1 cellular context compared by ENCODE assay signal in the genomic region with DNA sequence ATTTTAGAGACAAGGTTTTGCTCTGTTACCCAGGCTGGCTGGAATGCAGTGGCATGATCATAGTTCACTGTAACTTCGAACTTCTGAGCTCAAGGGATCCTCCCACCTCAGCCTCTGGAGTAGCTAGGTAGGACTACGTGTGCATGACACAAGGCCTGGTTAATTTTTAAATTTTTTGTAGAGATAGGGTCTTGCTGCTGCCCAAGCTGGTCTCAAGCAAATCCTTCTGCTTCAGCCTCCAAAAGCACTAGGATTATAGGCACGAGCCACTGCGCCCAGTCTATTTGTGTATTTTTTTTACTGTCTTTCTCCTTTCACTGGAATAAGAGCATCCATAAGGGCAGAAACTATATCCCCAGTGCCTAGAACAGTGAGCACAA.
TF ChIP-seq lines count a peak whose summit lies in the region.

No MANE protein-coding gene starts in this region.

TF ChIP-seq in HepG2, 621 proteins besides CTCF, POLR2A, EP300 and RAD21 (continued from another document and continues in another):
- TF ChIP-seq, protein P1, sequence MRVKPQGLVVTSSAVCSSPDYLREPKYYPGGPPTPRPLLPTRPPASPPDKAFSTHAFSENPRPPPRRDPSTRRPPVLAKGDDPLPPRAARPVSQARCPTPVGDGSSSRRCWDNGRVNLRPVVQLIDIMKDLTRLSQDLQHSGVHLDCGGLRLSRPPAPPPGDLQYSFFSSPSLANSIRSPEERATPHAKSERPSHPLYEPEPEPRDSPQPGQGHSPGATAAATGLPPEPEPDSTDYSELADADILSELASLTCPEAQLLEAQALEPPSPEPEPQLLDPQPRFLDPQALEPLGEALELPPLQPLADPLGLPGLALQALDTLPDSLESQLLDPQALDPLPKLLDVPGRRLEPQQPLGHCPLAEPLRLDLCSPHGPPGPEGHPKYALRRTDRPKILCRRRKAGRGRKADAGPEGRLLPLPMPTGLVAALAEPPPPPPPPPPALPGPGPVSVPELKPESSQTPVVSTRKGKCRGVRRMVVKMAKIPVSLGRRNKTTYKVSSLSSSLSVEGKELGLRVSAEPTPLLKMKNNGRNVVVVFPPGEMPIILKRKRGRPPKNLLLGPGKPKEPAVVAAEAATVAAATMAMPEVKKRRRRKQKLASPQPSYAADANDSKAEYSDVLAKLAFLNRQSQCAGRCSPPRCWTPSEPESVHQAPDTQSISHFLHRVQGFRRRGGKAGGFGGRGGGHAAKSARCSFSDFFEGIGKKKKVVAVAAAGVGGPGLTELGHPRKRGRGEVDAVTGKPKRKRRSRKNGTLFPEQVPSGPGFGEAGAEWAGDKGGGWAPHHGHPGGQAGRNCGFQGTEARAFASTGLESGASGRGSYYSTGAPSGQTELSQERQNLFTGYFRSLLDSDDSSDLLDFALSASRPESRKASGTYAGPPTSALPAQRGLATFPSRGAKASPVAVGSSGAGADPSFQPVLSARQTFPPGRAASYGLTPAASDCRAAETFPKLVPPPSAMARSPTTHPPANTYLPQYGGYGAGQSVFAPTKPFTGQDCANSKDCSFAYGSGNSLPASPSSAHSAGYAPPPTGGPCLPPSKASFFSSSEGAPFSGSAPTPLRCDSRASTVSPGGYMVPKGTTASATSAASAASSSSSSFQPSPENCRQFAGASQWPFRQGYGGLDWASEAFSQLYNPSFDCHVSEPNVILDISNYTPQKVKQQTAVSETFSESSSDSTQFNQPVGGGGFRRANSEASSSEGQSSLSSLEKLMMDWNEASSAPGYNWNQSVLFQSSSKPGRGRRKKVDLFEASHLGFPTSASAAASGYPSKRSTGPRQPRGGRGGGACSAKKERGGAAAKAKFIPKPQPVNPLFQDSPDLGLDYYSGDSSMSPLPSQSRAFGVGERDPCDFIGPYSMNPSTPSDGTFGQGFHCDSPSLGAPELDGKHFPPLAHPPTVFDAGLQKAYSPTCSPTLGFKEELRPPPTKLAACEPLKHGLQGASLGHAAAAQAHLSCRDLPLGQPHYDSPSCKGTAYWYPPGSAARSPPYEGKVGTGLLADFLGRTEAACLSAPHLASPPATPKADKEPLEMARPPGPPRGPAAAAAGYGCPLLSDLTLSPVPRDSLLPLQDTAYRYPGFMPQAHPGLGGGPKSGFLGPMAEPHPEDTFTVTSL (CRISPR knock-in tag; IDR thresholded peaks at IDR 0.05; ENCODE audit: borderline replicate concordance): peak; percentile 62; the same call in 1 of the 2 replicates
- peak; percentile 26; the same call in 1 of the 2 replicates for TF ChIP-seq NCOA2 (CRISPR knock-in tag; IDR thresholded peaks at IDR 0.05)
- no peak for TF ChIP-seq ZNF549 (CRISPR knock-in tag; IDR thresholded peaks at IDR 0.05)
- TF ChIP-seq GATAD2A (CRISPR knock-in tag; IDR thresholded peaks at IDR 0.05): peak; percentile 64
- TF ChIP-seq KLF15 (CRISPR knock-in tag; IDR thresholded peaks at IDR 0.05; ENCODE audit: borderline replicate concordance): no peak
- peak; percentile 55; the same call in 1 of the 2 replicates for TF ChIP-seq NFIC (IDR thresholded peaks at IDR 0.05; ENCODE audit: low read length)
- peak; percentile 69; the same call in 1 of the 2 replicates for TF ChIP-seq ZBTB21 (CRISPR knock-in tag; IDR thresholded peaks at IDR 0.05)
- TF ChIP-seq ZBTB8A (CRISPR knock-in tag; IDR thresholded peaks at IDR 0.05; ENCODE audit: borderline replicate concordance, low read depth): no peak
- TF ChIP-seq ZNF781 (CRISPR knock-in tag; IDR thresholded peaks at IDR 0.05; ENCODE audit: borderline replicate concordance, not compliant biosample characterization): peak; percentile 57
- no peak for TF ChIP-seq ZNF251 (CRISPR knock-in tag; IDR thresholded peaks at IDR 0.05)
- no peak; the same call in none of the 2 replicates for TF ChIP-seq RCOR2 (CRISPR knock-in tag; IDR thresholded peaks at IDR 0.05)
- TF ChIP-seq ZNF501 (CRISPR knock-in tag; IDR thresholded peaks at IDR 0.05): no peak
- TF ChIP-seq HOXA3 (CRISPR knock-in tag; IDR thresholded peaks at IDR 0.05): peak; percentile 86
- no peak for TF ChIP-seq SMARCE1 (IDR thresholded peaks at IDR 0.05; ENCODE audit: borderline replicate concordance)
- no peak for TF ChIP-seq HIVEP1 (CRISPR knock-in tag; IDR thresholded peaks at IDR 0.05)
- 0 out of 2 replicates have a peak, but pooled peaks have one; percentile 16 for TF ChIP-seq STAG1 (CRISPR knock-in tag; IDR thresholded peaks at IDR 0.05)
- no peak for TF ChIP-seq SAFB2 (CRISPR knock-in tag; IDR thresholded peaks at IDR 0.05; ENCODE audit: borderline replicate concordance, low read depth)
- TF ChIP-seq RARA (CRISPR knock-in tag; IDR thresholded peaks at IDR 0.05): peak; percentile 31; the same call in 1 of the 2 replicates
- no peak for TF ChIP-seq TGIF2 (CRISPR knock-in tag; IDR thresholded peaks at IDR 0.05)
- no peak for TF ChIP-seq TEF (CRISPR knock-in tag; IDR thresholded peaks at IDR 0.05)
- no peak for TF ChIP-seq PRDM4 (CRISPR knock-in tag; IDR thresholded peaks at IDR 0.05; ENCODE audit: borderline replicate concordance)
- TF ChIP-seq ZNF782 (CRISPR knock-in tag; IDR thresholded peaks at IDR 0.05; ENCODE audit: borderline replicate concordance): no peak
- TF ChIP-seq ELF1 (CRISPR knock-in tag; IDR thresholded peaks at IDR 0.05): no peak
- TF ChIP-seq ZFX (CRISPR knock-in tag; IDR thresholded peaks at IDR 0.05; ENCODE audit: low read depth): peak; percentile 38; the same call in 1 of the 2 replicates
- no peak for TF ChIP-seq MYC (CRISPR knock-in tag; IDR thresholded peaks at IDR 0.05; ENCODE audit: borderline replicate concordance)
- no peak for TF ChIP-seq ZNF672 (CRISPR knock-in tag; IDR thresholded peaks at IDR 0.05)
- TF ChIP-seq PHF5A (CRISPR knock-in tag; IDR thresholded peaks at IDR 0.05; ENCODE audit: low read depth, unreplicated experiment): no peak
- TF ChIP-seq ZNF484 (CRISPR knock-in tag; IDR thresholded peaks at IDR 0.05; ENCODE audit: borderline replicate concordance, low read depth): no peak
- TF ChIP-seq SRSF4 (IDR thresholded peaks at IDR 0.05; ENCODE audit: low read depth, low read length, poor library complexity, severe bottlenecking): no peak
- TF ChIP-seq, protein P2, sequence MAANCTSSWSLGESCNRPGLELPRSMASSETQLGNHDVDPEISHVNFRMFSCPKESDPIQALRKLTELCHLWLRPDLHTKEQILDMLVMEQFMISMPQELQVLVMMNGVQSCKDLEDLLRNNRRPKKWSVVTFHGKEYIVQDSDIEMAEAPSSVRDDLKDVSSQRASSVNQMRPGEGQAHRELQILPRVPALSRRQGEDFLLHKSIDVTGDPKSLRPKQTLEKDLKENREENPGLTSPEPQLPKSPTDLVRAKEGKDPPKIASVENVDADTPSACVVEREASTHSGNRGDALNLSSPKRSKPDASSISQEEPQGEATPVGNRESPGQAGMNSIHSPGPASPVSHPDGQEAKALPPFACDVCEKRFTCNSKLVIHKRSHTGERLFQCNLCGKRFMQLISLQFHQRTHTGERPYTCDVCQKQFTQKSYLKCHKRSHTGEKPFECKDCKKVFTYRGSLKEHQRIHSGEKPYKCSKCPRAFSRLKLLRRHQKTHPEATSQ (CRISPR knock-in tag; IDR thresholded peaks at IDR 0.05; ENCODE audit: borderline replicate concordance): no peak; the same call in 1 of the 2 replicates
- TF ChIP-seq CCAR2 (optimal IDR thresholded peaks at IDR 0.05; ENCODE audit: low read depth, low read length): no peak
- TF ChIP-seq ZBTB7B (CRISPR knock-in tag; IDR thresholded peaks at IDR 0.05): peak; percentile 37; the same call in 1 of the 2 replicates
- no peak for TF ChIP-seq HMG20B (CRISPR knock-in tag; conservative IDR thresholded peaks at IDR 0.05)
- no peak for TF ChIP-seq ZBTB46 (CRISPR knock-in tag; IDR thresholded peaks at IDR 0.05; ENCODE audit: borderline replicate concordance)
- TF ChIP-seq ZNF552 (CRISPR knock-in tag; IDR thresholded peaks at IDR 0.05; ENCODE audit: borderline replicate concordance): no peak
- no peak for TF ChIP-seq RFX3 (CRISPR knock-in tag; IDR thresholded peaks at IDR 0.05)
- TF ChIP-seq MEIS1 (CRISPR knock-in tag; IDR thresholded peaks at IDR 0.05; ENCODE audit: borderline replicate concordance): no peak
- TF ChIP-seq ZNF678 (CRISPR knock-in tag; IDR thresholded peaks at IDR 0.05): no peak
- no peak for TF ChIP-seq KDM1A (CRISPR knock-in tag; IDR thresholded peaks at IDR 0.05)
- TF ChIP-seq ZSCAN31 (CRISPR knock-in tag; IDR thresholded peaks at IDR 0.05; ENCODE audit: low read depth): 0 out of 2 replicates have a peak, but pooled peaks have one; percentile 44
- TF ChIP-seq ONECUT2 (CRISPR knock-in tag; IDR thresholded peaks at IDR 0.05): no peak
- TF ChIP-seq ZFP41 (CRISPR knock-in tag; IDR thresholded peaks at IDR 0.05; ENCODE audit: borderline replicate concordance): no peak
- TF ChIP-seq GRHL1 (CRISPR knock-in tag; conservative IDR thresholded peaks at IDR 0.05): no peak
- no peak for TF ChIP-seq FOXO1 (CRISPR knock-in tag; IDR thresholded peaks at IDR 0.05)
- no peak for TF ChIP-seq MED8 (CRISPR knock-in tag; IDR thresholded peaks at IDR 0.05; ENCODE audit: insufficient replicate concordance)
- no peak for TF ChIP-seq RELA (CRISPR knock-in tag; IDR thresholded peaks at IDR 0.05)
- no peak for TF ChIP-seq WIZ (CRISPR knock-in tag; IDR thresholded peaks at IDR 0.05)
- TF ChIP-seq IRF2 (CRISPR knock-in tag; IDR thresholded peaks at IDR 0.05): no peak; the same call in 1 of the 2 replicates
- no peak for TF ChIP-seq HNRNPL (IDR thresholded peaks at IDR 0.05; ENCODE audit: low read depth, low read length)
- TF ChIP-seq ZNF101 (CRISPR knock-in tag; IDR thresholded peaks at IDR 0.05; ENCODE audit: borderline replicate concordance, low read depth): no peak
- TF ChIP-seq ZC3H13 (CRISPR knock-in tag; IDR thresholded peaks at IDR 0.05): no peak
- no peak for TF ChIP-seq TFAP4 (IDR thresholded peaks at IDR 0.05; ENCODE audit: borderline replicate concordance, low read depth)
- no peak for TF ChIP-seq ZNF329 (CRISPR knock-in tag; IDR thresholded peaks at IDR 0.05; ENCODE audit: low read depth)
- no peak for TF ChIP-seq RFX5 (IDR thresholded peaks at IDR 0.05; ENCODE audit: low read depth, low read length)
- TF ChIP-seq CREB1 (IDR thresholded peaks at IDR 0.05): peak; percentile 65
- peak; percentile 85 for TF ChIP-seq CREB1 (CRISPR knock-in tag; IDR thresholded peaks at IDR 0.05)
- no peak for TF ChIP-seq ZNF382 (CRISPR knock-in tag; IDR thresholded peaks at IDR 0.05; ENCODE audit: borderline replicate concordance)
- peak; percentile 65; the same call in 1 of the 2 replicates for TF ChIP-seq ZBTB20 (CRISPR knock-in tag; IDR thresholded peaks at IDR 0.05; ENCODE audit: borderline replicate concordance, low read depth)
- no peak for TF ChIP-seq ZNF878 (CRISPR knock-in tag; IDR thresholded peaks at IDR 0.05)
- no peak for TF ChIP-seq JDP2 (CRISPR knock-in tag; IDR thresholded peaks at IDR 0.05; ENCODE audit: borderline replicate concordance)
- TF ChIP-seq NCOA1 (CRISPR knock-in tag; IDR thresholded peaks at IDR 0.05): no peak
